Comparison of ENCODE assay signal across 14 cellular contexts in the genomic region with DNA sequence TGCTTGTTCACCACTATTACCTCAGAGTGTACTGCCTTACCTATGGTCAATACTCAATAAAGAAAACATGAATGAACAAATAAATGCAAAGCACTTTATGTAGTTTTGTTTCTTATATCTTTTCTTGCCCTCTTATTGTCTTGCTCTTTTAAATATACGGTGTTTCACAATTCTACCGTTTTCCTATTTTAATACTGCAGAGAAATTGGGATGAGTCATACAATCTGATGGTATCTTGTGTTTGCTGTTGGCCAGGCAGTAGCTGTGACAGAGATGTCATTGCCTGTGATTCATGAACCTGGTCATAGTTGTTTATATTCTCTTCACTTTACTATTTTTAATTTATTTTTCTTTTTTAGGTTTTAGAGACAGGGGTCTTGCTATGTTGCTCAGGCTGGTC. TPM values are rescaled to one million over a fixed set of nuclear protein-coding genes. Genes with fewer than 3 reads are reported as not detected.
DNase-seq lines count a peak whose midpoint lies in the region; ATAC-seq and TF ChIP-seq lines count a peak whose summit lies in the region.
"Had no signal": no experiment of that assay in that cellular context is flagged by ENCODE, and none has a peak within 500 bp of the region (broad histone marks: within the 10 kb centered on the region; RNA-seq: fewer than 3 reads in every experiment).

No MANE protein-coding gene starts in this region.

- peaks cover 6% of the 10 kb centered on the region for H3K36me3 Mint-ChIP-seq in activated naive CD8-positive, alpha-beta T cell treated with anti-CD3 and anti-CD28 coated beads for 36 hours
- H3K36me3 Mint-ChIP-seq: CD4-positive, CD25-positive, alpha-beta regulatory T cell had no signal

- DNase-seq in AG10803 (ENCODE audit: low read depth), result peak; percentile 44
- peak; percentile 92 for DNase-seq in M059J (ENCODE audit: low read depth)
- DNase-seq in amniotic stem cell (lab: John Stamatoyannopoulos, UW), result peak; percentile 6
- DNase-seq in foreskin fibroblast, result peak; percentile 31 to 41
- DNase-seq in activated naive CD8-positive, alpha-beta T cell treated with anti-CD3 and anti-CD28 coated beads for 36 hours, result no peak
- no peak for DNase-seq in T-helper 9 cell
- DNase-seq in 8988T, result no peak
- DNase-seq: activated B cell treated with CpG ODN at 0.5 μM for 24 hours; CD4-positive, CD25-positive, alpha-beta regulatory T cell; left cardiac atrium; nephron progenitor cell; Peyer's patch; upper lobe of right lung had no signal

- TF ChIP-seq CTCF in AG10803 (conservative IDR thresholded peaks at IDR 0.05; ENCODE audit: low read length), result no peak
- no peak for TF ChIP-seq CTCF in foreskin fibroblast (IDR thresholded peaks at IDR 0.05; ENCODE audit: low read depth, low read length)

- ATAC-seq in HG02970 (IDR thresholded peaks at IDR 0.05; ENCODE audit: low FRiP score, unreplicated experiment), result no peak
- ATAC-seq: left cardiac atrium, upper lobe of right lung had no signal

- no peak overlapping the region for H3K27ac Mint-ChIP-seq in activated naive CD8-positive, alpha-beta T cell treated with anti-CD3 and anti-CD28 coated beads for 36 hours
- H3K27ac Mint-ChIP-seq: activated B cell treated with CpG ODN at 0.5 μM for 24 hours, nephron progenitor cell had no signal

- H3K27me3 Mint-ChIP-seq in activated naive CD8-positive, alpha-beta T cell treated with anti-CD3 and anti-CD28 coated beads for 36 hours, result no peaks in the 10 kb centered on the region
- H3K27me3 Mint-ChIP-seq: activated B cell treated with CpG ODN at 0.5 μM for 24 hours had no signal

- H3K4me1 Mint-ChIP-seq in activated naive CD8-positive, alpha-beta T cell treated with anti-CD3 and anti-CD28 coated beads for 36 hours, result peaks cover 5% of the 10 kb centered on the region
- H3K4me1 Mint-ChIP-seq: activated B cell treated with CpG ODN at 0.5 μM for 24 hours had no signal

- H3K4me3 Mint-ChIP-seq in activated naive CD8-positive, alpha-beta T cell treated with anti-CD3 and anti-CD28 coated beads for 36 hours, result no peak overlapping the region
- H3K4me3 Mint-ChIP-seq: activated B cell treated with CpG ODN at 0.5 μM for 24 hours; CD4-positive, CD25-positive, alpha-beta regulatory T cell; nephron progenitor cell had no signal

- H3K9me3 Mint-ChIP-seq in activated naive CD8-positive, alpha-beta T cell treated with anti-CD3 and anti-CD28 coated beads for 36 hours, result peaks cover 6% of the 10 kb centered on the region

- H3K4me3 ChIP-seq in AG10803 (ENCODE audit: low read length) (no peak overlapping the region), foreskin fibroblast (ENCODE audit: low read depth in 1 of 2, low read length in 2 of 2) (no peak overlapping the region)
- H3K4me3 ChIP-seq: Peyer's patch, upper lobe of right lung had no signal

RNA-seq across cellular contexts. Expression of a gene that starts 48.3 kb away (rescaled TPM):
- 278 and 294 TPM in 2 replicates for total RNA-seq in M059J (2014; rRNA removed; shearing (Covaris generic))
- 100 to 1,000 TPM; 121 to 123 TPM for total RNA-seq in activated naive CD8-positive, alpha-beta T cell treated with anti-CD3 and anti-CD28 coated beads for 36 hours

RNA-seq across cellular contexts. Expression of a gene that starts 48.6 kb away (rescaled TPM):
- total RNA-seq in M059J (2014; rRNA removed; shearing (Covaris generic)), result 227 and 268 TPM in 2 replicates
- 100 to 1,000 TPM; 147 to 149 TPM for total RNA-seq in activated naive CD8-positive, alpha-beta T cell treated with anti-CD3 and anti-CD28 coated beads for 36 hours

Comparison
In these comparisons a context has a peak if more than half of its experiments do, and no peak if none do; other contexts are left out.
1. DNase-seq: peak in AG10803 (single experiment), M059J (single experiment), amniotic stem cell (single experiment) and foreskin fibroblast (2 of 2); none in activated naive CD8-positive, alpha-beta T cell treated with anti-CD3 and anti-CD28 coated beads for 36 hours (single experiment), T-helper 9 cell (single experiment) and 8988T (single experiment).